1 cellular context compared by ENCODE assay signal in genomic region chr20:31712564-31713311, GRCh38.
TF ChIP-seq lines count a peak whose summit lies in the region.

No MANE protein-coding gene starts in this region.

TF ChIP-seq in HepG2, 621 proteins besides CTCF, POLR2A, EP300 and RAD21 (continued from another document and continues in another):
- no peak for TF ChIP-seq ZNF276 (CRISPR knock-in tag; IDR thresholded peaks at IDR 0.05; ENCODE audit: low read depth)
- TF ChIP-seq HOXA3 (CRISPR knock-in tag; IDR thresholded peaks at IDR 0.05): no peak
- peak; percentile 61 for TF ChIP-seq NR2F6 (IDR thresholded peaks at IDR 0.05)
- TF ChIP-seq NR2F6 (CRISPR knock-in tag; IDR thresholded peaks at IDR 0.05): peak; percentile 84; the same call in 1 of the 2 replicates
- peak; percentile 36; the same call in 1 of the 2 replicates for TF ChIP-seq HNF4A (CRISPR knock-in tag; IDR thresholded peaks at IDR 0.05)
- TF ChIP-seq ZNF878 (CRISPR knock-in tag; IDR thresholded peaks at IDR 0.05): peak; percentile 82; the same call in 1 of the 2 replicates
- peak; percentile 97 for TF ChIP-seq SP5 (CRISPR knock-in tag; IDR thresholded peaks at IDR 0.05; ENCODE audit: borderline replicate concordance, low read depth)
- TF ChIP-seq ZNF678 (CRISPR knock-in tag; IDR thresholded peaks at IDR 0.05): peak; percentile 65; the same call in 1 of the 2 replicates
- no peak for TF ChIP-seq CREBL2 (CRISPR knock-in tag; IDR thresholded peaks at IDR 0.05; ENCODE audit: borderline replicate concordance)
- no peak for TF ChIP-seq MAFK (conservative IDR thresholded peaks at IDR 0.05 in 1 of 2, IDR thresholded peaks at IDR 0.05 in 1 of 2; ENCODE audit: low read length in 2 of 2)
- peak; percentile 74 for TF ChIP-seq TFE3 (CRISPR knock-in tag; IDR thresholded peaks at IDR 0.05)
- no peak for TF ChIP-seq CAMTA2 (CRISPR knock-in tag; IDR thresholded peaks at IDR 0.05; ENCODE audit: borderline replicate concordance)
- no peak for TF ChIP-seq REST (IDR thresholded peaks at IDR 0.05; ENCODE audit: borderline replicate concordance in 1 of 2, low read depth in 1 of 2, low read length in 2 of 2)
- TF ChIP-seq MAX (IDR thresholded peaks at IDR 0.05): peak; percentile 93
- 0 out of 2 replicates have a peak, but pooled peaks have one; percentile 48 for TF ChIP-seq ZNF136 (CRISPR knock-in tag; IDR thresholded peaks at IDR 0.05; ENCODE audit: low read depth)
- no peak for TF ChIP-seq RFX1 (IDR thresholded peaks at IDR 0.05)
- TF ChIP-seq ZNF44 (CRISPR knock-in tag; IDR thresholded peaks at IDR 0.05): 0 out of 2 replicates have a peak, but pooled peaks have one; percentile 53
- TF ChIP-seq ZC3H4 (CRISPR knock-in tag; IDR thresholded peaks at IDR 0.05; ENCODE audit: borderline replicate concordance): no peak
- TF ChIP-seq ZNF879 (CRISPR knock-in tag; IDR thresholded peaks at IDR 0.05): no peak
- no peak; the same call in 1 of the 2 replicates for TF ChIP-seq ATF7-NPFF (CRISPR knock-in tag; IDR thresholded peaks at IDR 0.05; ENCODE audit: low read depth)
- 0 out of 2 replicates have a peak, but pooled peaks have one; percentile 23 for TF ChIP-seq ZFP1 (CRISPR knock-in tag; IDR thresholded peaks at IDR 0.05)
- peak; percentile 77; the same call in 1 of the 2 replicates for TF ChIP-seq FIP1L1 (IDR thresholded peaks at IDR 0.05; ENCODE audit: borderline replicate concordance, insufficient read depth, low read depth, low read length)
- TF ChIP-seq ZNF318 (CRISPR knock-in tag; IDR thresholded peaks at IDR 0.05): 0 out of 2 replicates have a peak, but pooled peaks have one; percentile 28
- peak; percentile 96 for TF ChIP-seq TEAD3 (CRISPR knock-in tag; optimal IDR thresholded peaks at IDR 0.05; ENCODE audit: borderline replicate concordance)
- no peak for TF ChIP-seq ZNF562 (CRISPR knock-in tag; IDR thresholded peaks at IDR 0.05; ENCODE audit: borderline replicate concordance)
- TF ChIP-seq TERF1 (CRISPR knock-in tag; IDR thresholded peaks at IDR 0.05): no peak
- peak; percentile 79; the same call in 1 of the 2 replicates for TF ChIP-seq NFKBIZ (CRISPR knock-in tag; IDR thresholded peaks at IDR 0.05)
- peak; percentile 71; the same call in 1 of the 2 replicates for TF ChIP-seq ZGPAT (CRISPR knock-in tag; IDR thresholded peaks at IDR 0.05)
- TF ChIP-seq DRAP1 (CRISPR knock-in tag; IDR thresholded peaks at IDR 0.05): peak; percentile 32; the same call in 1 of the 2 replicates
- TF ChIP-seq ATAD3A (CRISPR knock-in tag; IDR thresholded peaks at IDR 0.05): no peak
- TF ChIP-seq RCOR2 (CRISPR knock-in tag; IDR thresholded peaks at IDR 0.05): peak; percentile 95
- peak; percentile 96 for TF ChIP-seq ARID5B (CRISPR knock-in tag; IDR thresholded peaks at IDR 0.05)
- TF ChIP-seq ZFYVE20 (CRISPR knock-in tag; IDR thresholded peaks at IDR 0.05; ENCODE audit: borderline replicate concordance, low read depth): no peak
